In the genomic region with DNA sequence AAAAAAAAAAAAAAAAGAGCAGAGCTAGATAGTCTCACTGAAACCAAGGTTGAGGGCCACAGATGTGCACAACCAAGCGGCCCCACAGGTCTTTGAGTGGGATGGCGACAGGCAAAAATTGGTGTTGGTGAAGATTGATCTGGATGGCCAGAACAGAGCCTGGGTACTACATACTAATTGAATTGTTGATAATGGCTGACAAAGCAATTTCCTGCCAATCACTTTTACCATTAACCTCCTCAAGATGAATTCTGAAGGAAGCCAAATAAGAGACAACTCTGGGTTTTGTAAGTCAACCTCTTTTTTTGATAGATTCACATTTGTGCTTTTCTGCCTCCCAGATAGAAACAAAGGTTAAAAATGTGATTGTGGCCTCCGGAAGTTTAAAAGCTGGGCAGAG, we compare ENCODE assay signal across 2 cellular contexts.
TF ChIP-seq lines count a peak whose summit lies in the region.

No MANE protein-coding gene starts in this region.

TF ChIP-seq in A549, 52 proteins besides CTCF, POLR2A, EP300 and RAD21:
- TF ChIP-seq MAFK (IDR thresholded peaks at IDR 0.05; ENCODE audit: partially characterized antibody) (peak; percentile 65), KDM1A (IDR thresholded peaks at IDR 0.05; ENCODE audit: low read depth) (no peak), PHF8 (IDR thresholded peaks at IDR 0.05; ENCODE audit: borderline replicate concordance, low read depth) (no peak), CBX2 (IDR thresholded peaks at IDR 0.05; ENCODE audit: borderline replicate concordance, low read depth) (no peak)

TF ChIP-seq in IMR-90, 13 proteins besides CTCF, POLR2A, EP300 and RAD21:
- TF ChIP-seq MAFK (IDR thresholded peaks at IDR 0.05; ENCODE audit: low read depth, low read length): 0 out of 2 replicates have a peak, but pooled peaks have one; percentile 40
- no peak for TF ChIP-seq NFE2L2 (IDR thresholded peaks at IDR 0.05; ENCODE audit: low read depth, low read length)
